ENCODE assay signal across 8 cellular contexts in the genomic region with DNA sequence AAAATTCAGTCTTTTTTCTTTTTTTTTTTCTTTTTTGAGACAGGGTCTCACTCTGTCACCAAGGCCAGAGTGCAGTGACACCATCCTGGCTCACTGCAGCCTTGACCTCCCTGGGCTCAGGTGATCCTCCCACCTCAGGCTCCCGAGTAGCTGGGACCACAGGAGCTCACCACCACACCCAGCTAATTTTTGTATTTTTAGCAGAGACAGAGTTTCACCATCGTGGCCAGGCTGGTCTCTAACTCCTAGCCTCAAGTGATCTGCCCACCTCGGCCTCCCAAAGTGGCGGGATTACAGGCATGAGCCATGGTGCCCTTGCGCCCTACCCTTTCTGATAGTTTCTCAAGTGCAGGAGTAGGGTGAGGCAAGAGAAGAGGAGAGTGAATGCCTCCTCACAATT.
A peak's percentile ranks its signal among the peaks of the same experiment; 100 is the strongest.
DNase-seq lines count a peak whose midpoint lies in the region; ATAC-seq and TF ChIP-seq lines count a peak whose summit lies in the region.
"Not testable (repeated sequence)": the region's sequence is repeated elsewhere in the genome, so short reads cannot be mapped to it uniquely, and the experiment has no call there.

No MANE protein-coding gene starts in this region.

- H3K4me3 ChIP-seq in NB4 (ENCODE audit: low read depth, low read length) = not testable (repeated sequence)

- H3K27me3 Mint-ChIP-seq in CD4-positive, alpha-beta T cell; activated CD4-positive, alpha-beta T cell treated with anti-CD3 and anti-CD28 coated beads, Interleukin-2, amount 10 ng/mL, durations not matched to agents 24 days and 14 days; activated naive CD4-positive, alpha-beta T cell treated with anti-CD3 and anti-CD28 coated beads, Interleukin-2, amount 10 ng/mL, durations not matched to agents 7 days and 5 days; immature natural killer cell (ENCODE audit: low read depth in 3 of 3); stimulated activated memory B cell treated with anti-CD40 and anti-IgM and Interleukin-4, amounts not matched to agents 10 μg/mL and 1 μg/mL and 100 μg/mL, for 72 hours: not testable (repeated sequence)

- not testable (repeated sequence) for H3K27me3 ChIP-seq in CD4-positive, alpha-beta T cell (ENCODE audit: control insufficient read depth, insufficient read depth, low read length)

- POLR2A ChIA-PET in CD4-positive, alpha-beta T cell (lab: Charles Lee) = interaction anchor here (0.7 to 3.3 kb wide), 9 partner anchors 11 to 425 kb away, joined by 3 to 43 read pairs (median 5); partner anchors contain the start of gene SP110

- peak overlapping the region; percentile 13 for H3K27ac ChIP-seq in CD4-positive, alpha-beta T cell (ENCODE audit: low read depth, low read length)

- peaks cover 28% of the 10 kb centered on the region for H3K4me1 Mint-ChIP-seq in CD4-positive, alpha-beta T cell (ENCODE audit: low read depth)
- peaks cover 24% of the 10 kb centered on the region for H3K4me1 Mint-ChIP-seq in activated CD4-positive, alpha-beta T cell treated with anti-CD3 and anti-CD28 coated beads, Interleukin-2, amount 10 ng/mL, durations not matched to agents 24 days and 14 days
- H3K4me1 Mint-ChIP-seq in activated naive CD4-positive, alpha-beta T cell treated with anti-CD3 and anti-CD28 coated beads, Interleukin-2, amount 10 ng/mL, durations not matched to agents 7 days and 5 days = peaks cover 42% of the 10 kb centered on the region
- H3K4me1 Mint-ChIP-seq in immature natural killer cell = peaks cover 18 to 24% of the 10 kb centered on the region in 2 donors
- peaks cover 16% of the 10 kb centered on the region for H3K4me1 Mint-ChIP-seq in stimulated activated memory B cell treated with anti-CD40 and anti-IgM and Interleukin-4, amounts not matched to agents 10 μg/mL and 1 μg/mL and 100 μg/mL, for 72 hours

- H3K36me3 Mint-ChIP-seq in CD4-positive, alpha-beta T cell (ENCODE audit: low read depth); activated CD4-positive, alpha-beta T cell treated with anti-CD3 and anti-CD28 coated beads, Interleukin-2, amount 10 ng/mL, durations not matched to agents 24 days and 14 days (ENCODE audit: low read depth); immature natural killer cell; stimulated activated memory B cell treated with anti-CD40 and anti-IgM and Interleukin-4, amounts not matched to agents 10 μg/mL and 1 μg/mL and 100 μg/mL, for 72 hours: not testable (repeated sequence)
- peaks cover 10% of the 10 kb centered on the region for H3K36me3 Mint-ChIP-seq in activated naive CD4-positive, alpha-beta T cell treated with anti-CD3 and anti-CD28 coated beads, Interleukin-2, amount 10 ng/mL, durations not matched to agents 7 days and 5 days

- not testable (repeated sequence) for H3K4me3 Mint-ChIP-seq in CD4-positive, alpha-beta T cell; activated naive CD4-positive, alpha-beta T cell treated with anti-CD3 and anti-CD28 coated beads, Interleukin-2, amount 10 ng/mL, durations not matched to agents 7 days and 5 days; stimulated activated memory B cell treated with anti-CD40 and anti-IgM and Interleukin-4, amounts not matched to agents 10 μg/mL and 1 μg/mL and 100 μg/mL, for 72 hours
- H3K4me3 Mint-ChIP-seq in activated CD4-positive, alpha-beta T cell treated with anti-CD3 and anti-CD28 coated beads, Interleukin-2, amount 10 ng/mL, durations not matched to agents 24 days and 14 days = peak overlapping the region; percentile 28
- peak overlapping the region in 4 of 5 donors; percentile 31 to 78 (median 68) for H3K4me3 Mint-ChIP-seq in immature natural killer cell

- ATAC-seq in CD4-positive, alpha-beta T cell (ENCODE audit: poor library complexity); stimulated activated memory B cell treated with anti-CD40 and anti-IgM and Interleukin-4, amounts not matched to agents 10 μg/mL and 1 μg/mL and 100 μg/mL, for 72 hours: not testable (repeated sequence)
- ATAC-seq in GM19351 (IDR thresholded peaks at IDR 0.05; ENCODE audit: unreplicated experiment) = peak; percentile 32
- ATAC-seq in HG03045 (IDR thresholded peaks at IDR 0.05; ENCODE audit: unreplicated experiment) = peak; percentile 25

- H3K27ac Mint-ChIP-seq in CD4-positive, alpha-beta T cell = peak overlapping the region; percentile 91
- peak overlapping the region; percentile 90 for H3K27ac Mint-ChIP-seq in activated CD4-positive, alpha-beta T cell treated with anti-CD3 and anti-CD28 coated beads, Interleukin-2, amount 10 ng/mL, durations not matched to agents 24 days and 14 days
- peak overlapping the region; percentile 96 for H3K27ac Mint-ChIP-seq in activated naive CD4-positive, alpha-beta T cell treated with anti-CD3 and anti-CD28 coated beads, Interleukin-2, amount 10 ng/mL, durations not matched to agents 7 days and 5 days
- H3K27ac Mint-ChIP-seq in immature natural killer cell = peak overlapping the region in 5 of 6 donors; percentile 78 to 90 (median 88)
- H3K27ac Mint-ChIP-seq in stimulated activated memory B cell treated with anti-CD40 and anti-IgM and Interleukin-4, amounts not matched to agents 10 μg/mL and 1 μg/mL and 100 μg/mL, for 72 hours = peak overlapping the region; percentile 70

- not testable (repeated sequence) for H3K9me3 ChIP-seq in CD4-positive, alpha-beta T cell (ENCODE audit: control insufficient read depth, low read length)

- not testable (repeated sequence) for TF ChIP-seq POLR2A in NB4 (IDR thresholded peaks at IDR 0.05; ENCODE audit: extremely low read depth, insufficient read length)

- not testable (repeated sequence) for TF ChIP-seq CTCF in CD4-positive, alpha-beta T cell (IDR thresholded peaks at IDR 0.05); NB4 (IDR thresholded peaks at IDR 0.05; ENCODE audit: low read depth, low read length)

- CTCF ChIA-PET in CD4-positive, alpha-beta T cell (lab: Charles Lee) = interaction anchor here (1.1 kb wide), 1 partner anchor 16 kb away, joined by 3 read pairs; no protein-coding TSS in a partner anchor
- CTCF ChIA-PET in activated naive CD4-positive, alpha-beta T cell treated with anti-CD3 and anti-CD28 coated beads, Interleukin-2, amount 10 ng/mL, durations not matched to agents 7 days and 5 days (lab: Charles Lee) = interaction anchor here (0.6 to 1.9 kb wide), 7 partner anchors 10 to 165 kb away, joined by 3 to 6 read pairs (median 3); no protein-coding TSS in a partner anchor

- intact Hi-C loops in CD4-positive, alpha-beta T cell (cut with DNase I, micrococcal nuclease) = loop anchor here in 1 of 2 experiments (1.0 kb wide), 1 partner anchor 154 kb away; no protein-coding TSS in a partner anchor
- intact Hi-C loops in activated CD4-positive, alpha-beta T cell treated with anti-CD3 and anti-CD28 coated beads, Interleukin-2, amount 10 ng/mL, durations not matched to agents 24 days and 14 days (cut with micrococcal nuclease) = loop anchor here (1.0 to 2.0 kb wide), 3 partner anchors 15 to 70 kb away; no protein-coding TSS in a partner anchor

- H3K9me3 Mint-ChIP-seq in CD4-positive, alpha-beta T cell; activated CD4-positive, alpha-beta T cell treated with anti-CD3 and anti-CD28 coated beads, Interleukin-2, amount 10 ng/mL, durations not matched to agents 24 days and 14 days; activated naive CD4-positive, alpha-beta T cell treated with anti-CD3 and anti-CD28 coated beads, Interleukin-2, amount 10 ng/mL, durations not matched to agents 7 days and 5 days; immature natural killer cell; stimulated activated memory B cell treated with anti-CD40 and anti-IgM and Interleukin-4, amounts not matched to agents 10 μg/mL and 1 μg/mL and 100 μg/mL, for 72 hours: not testable (repeated sequence)

- DNase-seq in CD4-positive, alpha-beta T cell; activated CD4-positive, alpha-beta T cell treated with anti-CD3 and anti-CD28 coated beads, Interleukin-2, amount 10 ng/mL, durations not matched to agents 24 days and 14 days; activated naive CD4-positive, alpha-beta T cell treated with anti-CD3 and anti-CD28 coated beads, Interleukin-2, amount 10 ng/mL, durations not matched to agents 7 days and 5 days; immature natural killer cell: not testable (repeated sequence)
- peak; percentile 37 for DNase-seq in NB4 (ENCODE audit: low read depth)
